16 cellular contexts compared by ENCODE assay signal in the genomic region with DNA sequence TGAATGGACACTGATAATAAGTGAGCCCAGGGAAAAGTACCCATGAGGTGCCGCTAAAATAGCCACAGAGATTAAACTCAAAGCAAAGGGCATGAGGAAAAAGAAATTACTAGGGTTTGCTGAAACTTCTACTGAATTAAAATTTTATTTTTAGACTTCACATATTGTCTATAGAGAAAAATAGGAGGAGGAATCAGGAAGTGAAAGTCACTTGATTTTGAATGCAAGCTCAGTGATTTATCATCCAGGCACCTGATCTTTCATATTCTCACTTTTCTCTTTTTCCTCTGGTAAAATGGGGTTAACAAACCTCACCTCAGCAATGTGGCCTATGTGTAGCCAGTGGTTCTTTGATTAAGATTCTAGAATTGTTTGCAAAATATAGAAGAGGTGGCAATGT.
"Had no signal": no experiment of that assay in that cellular context is flagged by ENCODE, and none has a peak within 500 bp of the region (broad histone marks: within the 10 kb centered on the region; RNA-seq: fewer than 3 reads in every experiment).

No MANE protein-coding gene starts in this region.

- DNase-seq: NCI-H1048, NCI-H1105, NCI-H1417, NCI-H1436 treated with DMSO at 0.1 percent for 48 hours, NCI-H1694, NCI-H1930, NCI-H2081, NCI-H2107, NCI-H2227 treated with DMSO at 0.1 percent for 48 hours, NCI-H524, NCI-H526 treated with DMSO at 0.1 percent for 48 hours, NCI-H748 treated with DMSO at 0.1 percent for 48 hours, SHP77, SK-N-SH, SW 1271, T-cell had no signal
